In genomic region chr7:12222889-12223579, GRCh38 we compare ENCODE assay signal across 8 cellular contexts. TPM values are rescaled to one million over a fixed set of nuclear protein-coding genes. Genes with fewer than 3 reads are reported as not detected.
DNase-seq lines count a peak whose midpoint lies in the region; ATAC-seq and TF ChIP-seq lines count a peak whose summit lies in the region.

No MANE protein-coding gene starts in this region.

- no peaks in the 10 kb centered on the region for H3K27me3 Mint-ChIP-seq in effector memory CD8-positive, alpha-beta T cell

- in situ Hi-C loops in transverse colon (cut with MboI; ENCODE audit: low pct_ligation_motif_present in 1 of 4, low pct_unique_long_range_greater_than_20kb in 1 of 4, low sequenced_read_pairs in 3 of 4): no loop called here

- H3K27ac ChIP-seq in foreskin keratinocyte: no peak overlapping the region
- H3K27ac ChIP-seq in transverse colon: no peak overlapping the region

- no peak for DNase-seq in effector memory CD8-positive, alpha-beta T cell
- DNase-seq in foreskin keratinocyte (no peak), foreskin fibroblast (no peak), NCI-H187 (lab: John Stamatoyannopoulos, UW) (no peak), transverse colon (no peak)

- H3K36me3 ChIP-seq in transverse colon: peaks cover 0 to 38% (median 8%) of the 10 kb centered on the region in 4 donors

- peaks cover 23% of the 10 kb centered on the region for H3K36me3 Mint-ChIP-seq in effector memory CD8-positive, alpha-beta T cell (ENCODE audit: insufficient read depth)

- peak overlapping the region; percentile 53 to 61 for H3K4me3 Mint-ChIP-seq in effector memory CD8-positive, alpha-beta T cell

- TF ChIP-seq CTCF in foreskin keratinocyte (conservative IDR thresholded peaks at IDR 0.05) (no peak), foreskin fibroblast (IDR thresholded peaks at IDR 0.05; ENCODE audit: low read depth, low read length) (no peak), transverse colon (IDR thresholded peaks at IDR 0.05) (no peak)

- H3K9me3 Mint-ChIP-seq in effector memory CD8-positive, alpha-beta T cell: no peaks in the 10 kb centered on the region

- ATAC-seq in GM18861 (IDR thresholded peaks at IDR 0.05; ENCODE audit: unreplicated experiment): peak; percentile 94
- ATAC-seq in GM21737 (IDR thresholded peaks at IDR 0.05; ENCODE audit: unreplicated experiment): peak; percentile 86
- peak; percentile 88 for ATAC-seq in HG03575 (IDR thresholded peaks at IDR 0.05; ENCODE audit: extremely low read depth, insufficient number of reproducible peaks, low FRiP score, unreplicated experiment)
- peak; percentile 83 for ATAC-seq in effector memory CD8-positive, alpha-beta T cell (replicated peaks)
- ATAC-seq in foreskin keratinocyte: no peak

- no peak overlapping the region for H3K4me3 ChIP-seq in foreskin fibroblast (ENCODE audit: low read depth in 1 of 2, low read length in 2 of 2)
- H3K4me3 ChIP-seq in transverse colon: no peak overlapping the region

- peaks cover 15 to 27% of the 10 kb centered on the region in 2 donors for H3K4me1 Mint-ChIP-seq in effector memory CD8-positive, alpha-beta T cell (ENCODE audit: low read depth in 2 of 2)

- H3K4me1 ChIP-seq in foreskin keratinocyte: no peaks in the 10 kb centered on the region
- H3K4me1 ChIP-seq in transverse colon: peaks cover 0 to 8% (median 0%) of the 10 kb centered on the region in 4 donors

- no peak for TF ChIP-seq POLR2A in transverse colon (IDR thresholded peaks at IDR 0.05)

- H3K9me3 ChIP-seq in transverse colon: no peaks in the 10 kb centered on the region

- peak overlapping the region; percentile 10 to 71 for H3K27ac Mint-ChIP-seq in effector memory CD8-positive, alpha-beta T cell

- 0 to 27% methylated on average over 1 of the region's 1 CpG for WGBS in transverse colon (ENCODE audit: low coverage in 1 of 2), 2 donors

- intact Hi-C loops in transverse colon (cut with DNase I; ENCODE audit: low total_unique reads): no loop called here

- no peak for TF ChIP-seq EP300 in transverse colon (IDR thresholded peaks at IDR 0.05; ENCODE audit: low read depth)

- no peaks in the 10 kb centered on the region for H3K27me3 ChIP-seq in foreskin keratinocyte
- no peaks in the 10 kb centered on the region for H3K27me3 ChIP-seq in transverse colon

RNA-seq across cellular contexts. Expression of gene TMEM106B, which starts 11.9 kb away (rescaled TPM):
- total RNA-seq in foreskin keratinocyte: 31.9 and 33.1 TPM in 2 replicates
- polyA plus RNA-seq in foreskin keratinocyte: 7.9 and 9.5 TPM in 2 replicates
- total RNA-seq in transverse colon: 100 to 1,000 TPM in 1 of 4 donors, 10 to 100 TPM in 3; 24.3 to 102 (median 80.8) TPM
